Comparison of ENCODE assay signal across 9 cellular contexts in genomic region chr12:83321971-83322370, GRCh38.
"Had no signal": no experiment of that assay in that cellular context is flagged by ENCODE, and none has a peak within 500 bp of the region (broad histone marks: within the 10 kb centered on the region; RNA-seq: fewer than 3 reads in every experiment).

No MANE protein-coding gene starts in this region.

- H2AFZ ChIP-seq: GM23248 had no signal

- H3K4me1 ChIP-seq: HAP-1 had no signal

- H3K27ac ChIP-seq: GM23248, HL-60 had no signal

- H3K9ac ChIP-seq: GM23248 had no signal

- H3K36me3 ChIP-seq: HAP-1 had no signal

- H3K4me3 Mint-ChIP-seq: HFFc6, IgD-negative memory B cell had no signal

- H3K9me3 ChIP-seq: HAP-1 had no signal

- H3K27me3 Mint-ChIP-seq: IgD-negative memory B cell had no signal

- ATAC-seq: HCT116, HepG2 had no signal

- H3K4me3 ChIP-seq: GM23248, HAP-1 had no signal

- H3K27ac Mint-ChIP-seq: HFFc6, IgD-negative memory B cell had no signal

- DNase-seq: GM23248, GOT3, H7, HFFc6 had no signal

- H3K4me1 Mint-ChIP-seq: IgD-negative memory B cell had no signal
